Comparison of ENCODE assay signal across 9 cellular contexts in the genomic region with DNA sequence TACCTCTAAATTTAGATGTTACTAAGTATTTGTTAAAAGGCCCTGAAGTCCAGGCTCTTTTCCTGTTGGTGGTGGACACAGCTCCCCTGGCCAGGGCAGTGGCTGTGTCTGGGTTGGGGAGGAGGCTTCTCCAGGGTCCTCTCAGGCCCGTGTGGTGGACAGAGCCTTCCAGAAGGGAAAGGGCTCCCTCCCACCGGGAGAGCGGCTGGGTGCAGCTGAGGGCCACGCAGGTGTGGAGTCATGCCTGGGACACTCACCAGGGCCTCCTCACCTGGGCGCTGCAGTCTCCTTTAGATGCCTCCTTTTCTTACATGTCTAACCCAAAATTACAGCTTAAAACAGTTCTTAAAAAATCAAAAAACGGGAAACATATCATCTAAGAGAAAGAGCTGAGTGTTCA.
"Had no signal": no experiment of that assay in that cellular context is flagged by ENCODE, and none has a peak within 500 bp of the region (broad histone marks: within the 10 kb centered on the region; RNA-seq: fewer than 3 reads in every experiment).

No MANE protein-coding gene starts in this region.

- H3K27ac ChIP-seq: GM23248 had no signal

- H3K9ac ChIP-seq: GM23248 had no signal

- DNase-seq: GM23248, GOT3, H7, HFFc6, IMR-90 had no signal

- H3K4me1 ChIP-seq: HAP-1 had no signal

- ATAC-seq: HCT116, K562 had no signal

- FAIRE-seq: HTR-8/SVneo, K562 had no signal

- H3K4me3 ChIP-seq: GM23248, HAP-1, K562 had no signal

- H3K9me3 ChIP-seq: HAP-1 had no signal

- H3K36me3 ChIP-seq: HAP-1 had no signal

- H2AFZ ChIP-seq: GM23248 had no signal
